ENCODE assay signal across 8 cellular contexts in the genomic region with DNA sequence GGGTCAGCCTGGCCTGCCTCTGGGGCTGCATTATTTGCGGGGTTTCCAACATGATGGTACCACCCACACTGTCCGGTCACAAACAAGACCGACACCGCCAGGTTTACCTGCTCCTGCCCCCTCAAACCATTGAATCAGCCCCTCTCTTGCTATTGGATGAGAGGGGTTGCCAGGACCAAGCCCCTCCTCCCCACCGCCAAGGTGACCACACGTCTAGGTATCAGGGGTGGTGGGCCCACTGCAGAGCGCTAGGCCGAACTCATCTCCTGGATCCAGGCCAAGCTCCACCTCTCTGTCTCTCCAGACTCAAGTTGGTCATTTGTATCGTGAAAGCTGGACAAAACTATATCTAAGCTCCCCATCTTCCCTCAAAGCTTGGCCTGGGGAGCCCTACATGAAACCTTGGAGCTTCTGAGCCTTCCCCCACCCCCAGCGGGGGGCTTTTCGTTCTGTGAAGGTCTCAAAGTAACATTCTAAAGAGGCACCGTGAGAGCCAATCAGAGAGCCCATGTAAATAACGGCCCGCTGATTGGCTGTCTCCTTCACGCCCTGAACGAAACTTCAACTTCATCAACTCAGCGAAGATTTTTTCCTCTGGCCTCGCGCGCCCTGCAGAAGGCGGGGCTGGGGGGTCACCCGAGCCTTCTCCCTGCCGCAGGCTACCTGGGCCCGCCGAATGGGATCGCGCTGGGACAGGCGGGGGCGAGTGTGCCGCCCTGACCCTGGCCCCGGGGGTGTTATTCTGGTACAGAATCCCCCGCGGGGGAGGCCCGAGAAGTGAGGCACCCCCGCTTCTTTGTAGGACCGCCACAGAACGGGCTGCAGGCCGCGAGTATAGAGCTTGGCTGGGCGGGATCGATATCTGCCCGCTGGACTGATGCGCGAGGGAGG. TPM values are rescaled to one million over a fixed set of nuclear protein-coding genes. Genes with fewer than 3 reads are reported as not detected.
DNase-seq lines count a peak whose midpoint lies in the region; ATAC-seq and TF ChIP-seq lines count a peak whose summit lies in the region.

No MANE protein-coding gene starts in this region.

- no peak for TF ChIP-seq CTCF in CD4-positive, alpha-beta T cell (IDR thresholded peaks at IDR 0.05)
- no peak for TF ChIP-seq CTCF in lower leg skin (IDR thresholded peaks at IDR 0.05)

- peak overlapping the region; percentile 87 for H3K4me3 Mint-ChIP-seq in CD4-positive, alpha-beta T cell

- no peaks in the 10 kb centered on the region for H3K9me3 Mint-ChIP-seq in CD4-positive, alpha-beta T cell

- peaks cover 25% of the 10 kb centered on the region for H3K27me3 Mint-ChIP-seq in CD4-positive, alpha-beta T cell

- ATAC-seq in CD4-positive, alpha-beta T cell (ENCODE audit: poor library complexity) = peak; percentile 58
- ATAC-seq in GM21723 (IDR thresholded peaks at IDR 0.05; ENCODE audit: unreplicated experiment) (peak; percentile 32), GM21515 (IDR thresholded peaks at IDR 0.05; ENCODE audit: unreplicated experiment) (no peak)

- no peaks in the 10 kb centered on the region for H3K9me3 ChIP-seq in CD4-positive, alpha-beta T cell (ENCODE audit: control insufficient read depth, low read length)

- CTCF ChIA-PET in CD4-positive, alpha-beta T cell (lab: Charles Lee) = interaction anchor here (0.8 to 4.5 kb wide), 3 partner anchors 20 to 112 kb away, joined by 3 to 45 read pairs (median 4); no protein-coding TSS in a partner anchor

- intact Hi-C loops in CD4-positive, alpha-beta T cell (cut with DNase I, micrococcal nuclease) = loop anchor here in 1 of 2 experiments (5.0 kb wide), 1 partner anchor 109 kb away; no protein-coding TSS in a partner anchor
- intact Hi-C loops in lower leg skin (cut with DNase I; ENCODE audit: low total_unique reads) = no loop called here

- POLR2A ChIA-PET in CD4-positive, alpha-beta T cell (lab: Charles Lee) = interaction anchor here (0.5 to 1.8 kb wide), 5 partner anchors 20 to 184 kb away, joined by 3 to 6 read pairs (median 3); no protein-coding TSS in a partner anchor

- H3K27ac ChIP-seq in CD4-positive, alpha-beta T cell (ENCODE audit: low read depth, low read length) = no peak overlapping the region

- no peak overlapping the region for H3K4me3 ChIP-seq in lower leg skin (ENCODE audit: low read depth, poor library complexity, severe bottlenecking)

- no peak overlapping the region for H3K27ac Mint-ChIP-seq in CD4-positive, alpha-beta T cell

- DNase-seq in CD4-positive, alpha-beta T cell = peak in 6 of 10 experiments; percentile 23 to 47 (median 32)
- DNase-seq in NCI-H2171 treated with DMSO at 0.1 percent for 48 hours (lab: John Stamatoyannopoulos, UW) (peak; percentile 82), lower leg skin (ENCODE audit: low spot score in 2 of 2) (peak; percentile 62 to 93)
- peak; percentile 36 to 49 for DNase-seq in activated CD4-positive, alpha-beta T cell treated with anti-CD3 and anti-CD28 coated beads, Interleukin-2, amount 50 U/mL, for 48 hours
- DNase-seq in effector CD4-positive, alpha-beta T cell = peak; percentile 27
- peak; percentile 66 for DNase-seq in stimulated activated CD8-positive, alpha-beta memory T cell treated with anti-CD3 and anti-CD28 coated beads, Interleukin-4, amount 100 ng/mL, for 48 hours

- no peaks in the 10 kb centered on the region for H3K36me3 Mint-ChIP-seq in CD4-positive, alpha-beta T cell (ENCODE audit: low read depth)

- peaks cover 7% of the 10 kb centered on the region for H3K27me3 ChIP-seq in CD4-positive, alpha-beta T cell (ENCODE audit: control insufficient read depth, insufficient read depth, low read length)

- peaks cover 22% of the 10 kb centered on the region for H3K4me1 Mint-ChIP-seq in CD4-positive, alpha-beta T cell (ENCODE audit: low read depth)

- 11 to 13% methylated on average over 26 to 31 of the region's 44 CpGs for WGBS in lower leg skin, 2 donors

- TF ChIP-seq POLR2A in lower leg skin (IDR thresholded peaks at IDR 0.05) = no peak

RNA-seq across cellular contexts. Expression of a gene that starts 49.6 kb away (rescaled TPM):
- under 1 TPM in 1 of 2 experiments, not detected in 1; 0.08 TPM for total RNA-seq in CD4-positive, alpha-beta T cell
- total RNA-seq in lower leg skin = under 1 TPM; 0.15 to 0.30 (median 0.16) TPM

Comparison
In these comparisons a context has a peak if more than half of its experiments do, and no peak if none do; other contexts are left out.
1. DNase-seq: peak in every context shown above with its lines; median percentile 82 in NCI-H2171 treated with DMSO at 0.1 percent for 48 hours; 78 in lower leg skin; 66 in stimulated activated CD8-positive, alpha-beta memory T cell treated with anti-CD3 and anti-CD28 coated beads, Interleukin-4, amount 100 ng/mL, for 48 hours; 42 in activated CD4-positive, alpha-beta T cell treated with anti-CD3 and anti-CD28 coated beads, Interleukin-2, amount 50 U/mL, for 48 hours; 32 in CD4-positive, alpha-beta T cell; 27 in effector CD4-positive, alpha-beta T cell.